Comparison of ENCODE assay signal across 14 cellular contexts in the genomic region with DNA sequence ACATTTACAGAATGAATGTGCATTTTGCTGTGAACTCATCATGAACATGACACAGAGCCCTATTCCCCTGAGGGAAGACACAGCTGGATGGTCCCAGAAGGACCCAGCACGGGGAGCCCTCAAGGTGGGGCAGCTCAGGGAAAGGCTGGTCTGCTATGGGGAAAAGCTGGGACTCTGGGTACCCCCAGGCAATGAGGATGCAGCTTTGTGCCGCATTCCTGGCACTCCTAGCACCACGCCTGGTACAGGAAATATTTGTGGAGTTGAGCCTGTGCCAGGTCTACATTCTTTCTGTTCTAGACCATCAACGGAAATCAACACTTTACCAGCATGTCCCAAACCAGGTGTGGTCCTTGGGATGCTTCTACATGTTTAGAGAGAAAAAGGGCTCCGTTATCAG.
DNase-seq lines count a peak whose midpoint lies in the region; ATAC-seq and FAIRE-seq lines count a peak whose summit lies in the region.
"Had no signal": no experiment of that assay in that cellular context is flagged by ENCODE, and none has a peak within 500 bp of the region (broad histone marks: within the 10 kb centered on the region; RNA-seq: fewer than 3 reads in every experiment).

No MANE protein-coding gene starts in this region.

- intact Hi-C loops in left colon (cut with DNase I, micrococcal nuclease), result no loop called here

- peaks cover 21 to 34% (median 24%) of the 10 kb centered on the region in 4 donors for H3K4me1 Mint-ChIP-seq in naive thymus-derived CD8-positive, alpha-beta T cell

- POLR2A ChIA-PET in naive thymus-derived CD8-positive, alpha-beta T cell (lab: Charles Lee), result no interaction called here

- peak; percentile 32 for ATAC-seq in left colon
- ATAC-seq in naive thymus-derived CD8-positive, alpha-beta T cell, result no peak
- ATAC-seq: activated T-cell treated with anti-CD3 and anti-CD28 coated beads, Interleukin-2, amount 50 U/mL, for 4 hours had no signal

- H3K27ac Mint-ChIP-seq in naive thymus-derived CD8-positive, alpha-beta T cell, result no peak overlapping the region

- DNase-seq in HPDE6-E6E7 (ENCODE audit: extremely low spot score) (peak; percentile 21), astrocyte of the hippocampus (ENCODE audit: low read depth, low spot score) (peak; percentile 83), left colon (no peak), urothelium cell line (ENCODE audit: low spot score) (peak; percentile 87), NCI-H2107 (lab: John Stamatoyannopoulos, UW) (no peak), ecto neural progenitor cell (ENCODE audit: low spot score) (no peak)
- no peak for DNase-seq in naive thymus-derived CD8-positive, alpha-beta T cell
- DNase-seq: activated CD4-positive, alpha-beta T cell treated with anti-CD3 and anti-CD28 coated beads for 48 hours; activated T-cell treated with anti-CD3 and anti-CD28 coated beads, Interleukin-2, amount 50 U/mL, for 4 hours; adrenal gland; dorsolateral prefrontal cortex; H7; T-helper 1 cell had no signal

- H3K9me3 Mint-ChIP-seq in naive thymus-derived CD8-positive, alpha-beta T cell, result no peaks in the 10 kb centered on the region
- H3K9me3 Mint-ChIP-seq: activated T-cell treated with anti-CD3 and anti-CD28 coated beads, Interleukin-2, amount 50 U/mL, for 4 hours had no signal

- FAIRE-seq in urothelium cell line (lab: Jason Lieb, UNC), result peak; percentile 93
- FAIRE-seq: islet of Langerhans had no signal

- peaks cover 0 to 5% (median 2%) of the 10 kb centered on the region in 5 donors for H3K27me3 Mint-ChIP-seq in naive thymus-derived CD8-positive, alpha-beta T cell

- peaks cover 0 to 5% (median 0%) of the 10 kb centered on the region in 3 donors for H3K36me3 Mint-ChIP-seq in naive thymus-derived CD8-positive, alpha-beta T cell

- H3K4me3 Mint-ChIP-seq in naive thymus-derived CD8-positive, alpha-beta T cell, result no peak overlapping the region
- H3K4me3 Mint-ChIP-seq: activated T-cell treated with anti-CD3 and anti-CD28 coated beads, Interleukin-2, amount 50 U/mL, for 4 hours had no signal

Comparison
In these comparisons a context has a peak if more than half of its experiments do, and no peak if none do; other contexts are left out.
1. DNase-seq: peak in HPDE6-E6E7 (single experiment), astrocyte of the hippocampus (single experiment) and urothelium cell line (single experiment); none in left colon (0 of 2), NCI-H2107 (single experiment), ecto neural progenitor cell (single experiment) and naive thymus-derived CD8-positive, alpha-beta T cell (0 of 10).